Comparison of ENCODE assay signal across 21 cellular contexts in genomic region chrY:15978503-15978902, GRCh38.
"Had no signal": no experiment of that assay in that cellular context is flagged by ENCODE, and none has a peak within 500 bp of the region (broad histone marks: within the 10 kb centered on the region; RNA-seq: fewer than 3 reads in every experiment).

No MANE protein-coding gene starts in this region.

- H3K4me3 ChIP-seq: lung, ovary, psoas muscle, right lobe of liver, suprapubic skin, transverse colon, upper lobe of right lung, uterus had no signal

- H3K9me3 ChIP-seq: ovary, psoas muscle, right lobe of liver, suprapubic skin, transverse colon, upper lobe of right lung, uterus had no signal

- H3K27me3 ChIP-seq: ovary, right lobe of liver, suprapubic skin, transverse colon, upper lobe of right lung, uterus had no signal

- H3K27ac ChIP-seq: ovary, psoas muscle, right lobe of liver, suprapubic skin, transverse colon, upper lobe of right lung, uterus had no signal

- H3K36me3 ChIP-seq: ovary, right lobe of liver, suprapubic skin, transverse colon, upper lobe of right lung, uterus had no signal

- H3K4me1 ChIP-seq: psoas muscle, right lobe of liver, suprapubic skin, transverse colon, upper lobe of right lung, uterus had no signal

- DNase-seq: effector CD8-positive, alpha-beta T cell; kidney; left cardiac atrium; left ventricle myocardium superior; natural killer cell; occipital lobe; ovary; posterior cingulate gyrus; psoas muscle; small intestine; stimulated activated CD4-positive, alpha-beta T cell treated with anti-CD3 and anti-CD28 coated beads, Interleukin-15, amount 100 ng/mL, for 24 hours; stimulated activated CD4-positive, alpha-beta T cell treated with anti-CD3 and anti-CD28 coated beads, Interleukin-4, amount 100 ng/mL, for 1 hour; stimulated activated CD8-positive, alpha-beta memory T cell treated with anti-CD3 and anti-CD28 coated beads, Interleukin-4, amount 100 ng/mL, for 48 hours; stimulated activated naive CD4-positive, alpha-beta T cell; stimulated activated naive CD8-positive, alpha-beta T cell treated with anti-CD3 and anti-CD28 coated beads, Interleukin-15, amount 100 ng/mL, for 72 hours; transverse colon; upper lobe of right lung; uterus had no signal
